8 cellular contexts compared by ENCODE assay signal in the genomic region with DNA sequence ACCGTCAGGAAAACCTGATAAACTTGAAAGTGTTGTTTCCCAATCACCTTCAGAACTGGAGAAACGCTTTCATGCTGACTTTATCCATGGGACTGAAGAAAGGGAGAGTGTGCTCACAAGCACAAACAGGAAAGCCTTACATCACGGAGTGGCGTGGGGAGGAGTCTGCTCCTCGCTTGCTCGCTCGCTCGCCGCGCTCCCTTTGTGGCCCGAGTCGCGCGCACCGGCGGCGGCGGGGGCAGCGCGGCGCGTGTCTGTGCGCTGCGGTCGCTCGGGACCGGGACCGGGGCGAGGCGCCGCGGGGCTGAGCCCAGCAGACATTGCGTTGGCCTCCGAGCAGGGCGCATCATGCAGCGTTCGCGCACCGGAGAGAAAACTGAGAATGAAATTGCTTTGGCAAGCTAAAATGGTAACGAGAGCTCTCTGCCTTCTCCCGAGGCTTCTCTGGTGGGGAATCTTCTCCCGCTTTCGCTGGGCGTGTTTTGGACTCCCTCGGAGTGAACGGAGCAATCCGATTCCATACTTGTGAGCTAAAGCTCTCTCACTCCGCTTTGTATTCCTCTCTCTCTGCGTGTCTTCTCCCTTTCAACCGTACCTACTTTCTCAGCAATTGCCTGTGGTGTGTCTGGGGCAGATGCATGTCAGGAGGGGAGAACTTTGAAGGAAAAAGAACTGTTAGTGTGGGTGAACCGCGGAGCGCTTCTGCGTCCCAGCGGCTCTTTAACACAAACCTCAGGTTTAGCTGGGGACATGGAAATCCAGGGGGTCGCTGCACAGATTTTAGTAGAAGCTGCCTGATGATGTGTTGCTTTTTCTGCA. TPM values are rescaled to one million over a fixed set of nuclear protein-coding genes. Genes with fewer than 3 reads are reported as not detected.
DNase-seq lines count a peak whose midpoint lies in the region; ATAC-seq and TF ChIP-seq lines count a peak whose summit lies in the region.

A gene (plus strand): TSS at position 205 of the 819 bp plus-strand sequence. CDS start 178 bp downstream, at position 383.

- H3K4me1 ChIP-seq in cardiac muscle cell (ENCODE audit: low read depth): peaks cover 27% of the 10 kb centered on the region

- no peaks in the 10 kb centered on the region for H3K9me3 ChIP-seq in cardiac muscle cell (ENCODE audit: low read depth)

- H3K4me3 ChIP-seq in AG09309 (ENCODE audit: control insufficient read depth, low read depth, low read length) (peak within 1 kb of the TSS; percentile 60), cardiac muscle cell (peak within 1 kb of the TSS; percentile 74)

- H3K27ac ChIP-seq in adipose tissue (ENCODE audit: low read depth, low read length): peak within 1 kb of the TSS; percentile 41
- H3K27ac ChIP-seq in cardiac muscle cell: peak within 1 kb of the TSS; percentile 88

- H3K27me3 ChIP-seq in cardiac muscle cell: no peaks in the 10 kb centered on the region

- DNase-seq in AG09309 (ENCODE audit: low read depth) (no peak), NOMO-1 treated with DMSO at 0.1 percent for 48 hours (lab: John Stamatoyannopoulos, UW; ENCODE audit: unreplicated experiment) (peak; percentile 49), cardiac muscle cell (ENCODE audit: low read depth in 1 of 2, low spot score in 1 of 2) (peak; percentile 82 to 91), occipital lobe (lab: John Stamatoyannopoulos, UW) (peak; percentile 71)

- no peaks in the 10 kb centered on the region for H3K36me3 ChIP-seq in cardiac muscle cell

- WGBS in adipose tissue, 3 donors: 0 to 1% (median 1%) methylated on average over 56 of the region's 56 CpGs

- TF ChIP-seq CTCF in AG09309 (IDR thresholded peaks at IDR 0.05; ENCODE audit: control insufficient read depth, insufficient read depth, low read depth, low read length, missing control alignments): no peak
- TF ChIP-seq CTCF in cardiac muscle cell (IDR thresholded peaks at IDR 0.05; ENCODE audit: low read depth, low read length): no peak

- ATAC-seq in GM18517 (IDR thresholded peaks at IDR 0.05; ENCODE audit: unreplicated experiment) (peak; percentile 48), HG03066 (IDR thresholded peaks at IDR 0.05; ENCODE audit: low read depth, unreplicated experiment) (peak; percentile 56), GM18519 (IDR thresholded peaks at IDR 0.05; ENCODE audit: low FRiP score, unreplicated experiment) (no peak)

RNA-seq across cellular contexts. Expression of the gene that starts here (rescaled TPM):
- 10 to 100 TPM in 2 of 3 donors, 1 to 10 TPM in 1; 3.2 to 34.4 (median 18.4) TPM for polyA plus RNA-seq in adipose tissue
- total RNA-seq in cardiac muscle cell: 20.6 and 22.8 TPM in 2 replicates
- 21.6 and 24.1 TPM in 2 replicates for polyA plus RNA-seq in cardiac muscle cell
- total RNA-seq in occipital lobe: 61.0 TPM
